ENCODE assay signal across 8 cellular contexts in the genomic region with DNA sequence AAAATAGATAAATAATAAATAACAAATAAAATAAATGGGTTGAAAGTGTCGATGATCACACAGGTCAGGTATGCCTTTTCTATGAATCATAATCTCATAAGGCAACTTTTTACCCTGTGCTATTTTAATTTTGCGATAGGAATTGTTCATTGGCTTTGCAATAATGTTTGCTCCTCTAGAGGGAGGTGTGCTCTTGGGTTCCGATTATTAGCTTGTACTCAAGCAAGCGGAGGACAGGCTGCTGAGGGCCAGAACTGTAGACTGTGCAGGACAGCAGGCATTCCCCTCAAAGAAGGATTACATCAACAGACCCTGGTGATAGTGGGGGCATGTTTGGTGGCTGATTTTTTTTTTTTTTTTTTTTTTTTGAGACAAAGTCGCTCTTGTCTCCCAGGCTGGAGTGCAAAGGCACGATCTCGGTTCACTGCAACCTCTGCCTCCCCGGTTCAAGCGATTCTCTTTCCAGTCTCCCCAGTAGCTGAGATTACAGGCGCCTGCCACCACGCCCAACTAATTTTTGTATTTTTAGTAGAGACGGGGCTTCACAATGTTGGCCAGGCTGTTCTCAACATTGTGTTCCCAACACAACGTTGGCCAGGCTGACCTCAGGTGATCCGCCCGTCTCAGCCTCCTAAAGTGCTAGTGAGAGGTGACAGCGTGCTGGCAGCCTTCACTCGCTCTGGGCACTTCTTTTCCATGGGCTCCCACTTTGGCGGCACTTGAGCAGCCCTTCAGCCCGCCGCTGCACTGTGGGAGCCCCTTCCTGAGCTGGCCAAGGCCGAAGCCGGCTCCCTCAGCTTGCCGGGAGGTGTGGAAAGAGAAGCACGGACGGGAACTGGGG. TPM values are rescaled to one million over a fixed set of nuclear protein-coding genes. Genes with fewer than 3 reads are reported as not detected.
DNase-seq lines count a peak whose midpoint lies in the region; ATAC-seq and TF ChIP-seq lines count a peak whose summit lies in the region.

No MANE protein-coding gene starts in this region.

- H3K4me2 ChIP-seq in IMR-90 (ENCODE audit: low read depth, low read length), result no peak overlapping the region

- in situ Hi-C loops in IMR-90 (cut with MboI; ENCODE audit: low sequenced_read_pairs), result no loop called here
- in situ Hi-C loops in astrocyte of the spinal cord (cut with HindIII; ENCODE audit: low sequenced_read_pairs), result no loop called here

- H2AFZ ChIP-seq in IMR-90 (replicated peaks; ENCODE audit: low read length, poor library complexity), result no peak overlapping the region

- H3K9ac ChIP-seq in IMR-90 (ENCODE audit: low read depth, low read length), result no peak overlapping the region

- no peaks in the 10 kb centered on the region for H3K36me3 Mint-ChIP-seq in stimulated activated effector memory CD8-positive, alpha-beta T cell treated with anti-CD3 and anti-CD28 coated beads, Interleukin-12 subunit alpha, Interleukin-12 subunit beta, amount 100 ng/mL, for 72 hours

- DNase-seq in AG09319 (ENCODE audit: extremely low read depth, low read depth), result no peak
- peak; percentile 41 for DNase-seq in IMR-90
- no peak for DNase-seq in astrocyte of the spinal cord (ENCODE audit: low read depth, low spot score)
- DNase-seq in left lobe of liver (ENCODE audit: low spot score), result no peak
- DNase-seq in ecto neural progenitor cell (ENCODE audit: low spot score), result no peak
- DNase-seq in stimulated activated effector memory CD8-positive, alpha-beta T cell treated with anti-CD3 and anti-CD28 coated beads, Interleukin-12 subunit alpha, Interleukin-12 subunit beta, amount 100 ng/mL, for 72 hours (ENCODE audit: low spot score in 2 of 2), result no peak
- DNase-seq in activated T-cell treated with anti-CD3 and anti-CD28 coated beads, Interleukin-2, amount 50 U/mL, for 1 hour, result no peak

- dilution Hi-C loops in IMR-90 (cut with HindIII; ENCODE audit: low sequenced_read_pairs, unreplicated experiment), result no loop called here

- H2AK5ac ChIP-seq in IMR-90 (ENCODE audit: low read depth, low read length), result no peak overlapping the region

- H2AK9ac ChIP-seq in IMR-90 (replicated peaks; ENCODE audit: low read depth, low read length, poor library complexity), result no peak overlapping the region

- H2BK5ac ChIP-seq in IMR-90 (ENCODE audit: low read depth, low read length, poor library complexity, severe bottlenecking), result no peak overlapping the region

- H3K9me3 ChIP-seq in IMR-90 (ENCODE audit: control insufficient read depth, insufficient read depth, low read length), result no peaks in the 10 kb centered on the region

- intact Hi-C loops in IMR-90 (cut with micrococcal nuclease), result no loop called here

- no peak overlapping the region for H3K18ac ChIP-seq in IMR-90 (ENCODE audit: low read depth, low read length)

- peak; percentile 65 for TF ChIP-seq RAD21 in IMR-90 (IDR thresholded peaks at IDR 0.05; ENCODE audit: low read length)

- no peak overlapping the region for H3K23ac ChIP-seq in IMR-90 (ENCODE audit: low read depth, low read length)

- H3K36me3 ChIP-seq in IMR-90 (ENCODE audit: control insufficient read depth, insufficient read depth, low read length), result no peaks in the 10 kb centered on the region

- BruUV-seq in IMR-90 (replicated peaks; lab: Mats Ljungman, UMichigan), result no TSS peak

- no peak overlapping the region for H3K14ac ChIP-seq in IMR-90 (replicated peaks; ENCODE audit: low read depth, low read length)

- H2BK15ac ChIP-seq in IMR-90 (ENCODE audit: low read depth, low read length), result no peak overlapping the region

- H4K20me1 ChIP-seq in IMR-90 (ENCODE audit: insufficient read depth, low read length), result no peaks in the 10 kb centered on the region

- POLR2A ChIA-PET in IMR-90 (lab: Charles Lee; ENCODE audit: unreplicated experiment), result interaction anchor here (0.5 kb wide), 1 partner anchor 15 kb away, joined by 3 read pairs; no protein-coding TSS in a partner anchor

- no peaks in the 10 kb centered on the region; the same call in 1 of the 2 replicates for H3K9me1 ChIP-seq in IMR-90 (ENCODE audit: insufficient read depth, low read length)

- no peak overlapping the region for H3K4ac ChIP-seq in IMR-90 (ENCODE audit: low read depth, low read length)

- H3K27me3 ChIP-seq in IMR-90 (ENCODE audit: control insufficient read depth, insufficient read depth, low read length), result no peaks in the 10 kb centered on the region

- no peak overlapping the region for H2BK20ac ChIP-seq in IMR-90 (ENCODE audit: low read depth, low read length)

- H3K56ac ChIP-seq in IMR-90 (ENCODE audit: extremely low read depth, insufficient read depth, low read length), result no peak overlapping the region

- no peaks in the 10 kb centered on the region for H3K9me3 Mint-ChIP-seq in stimulated activated effector memory CD8-positive, alpha-beta T cell treated with anti-CD3 and anti-CD28 coated beads, Interleukin-12 subunit alpha, Interleukin-12 subunit beta, amount 100 ng/mL, for 72 hours

- H3K4me3 Mint-ChIP-seq in stimulated activated effector memory CD8-positive, alpha-beta T cell treated with anti-CD3 and anti-CD28 coated beads, Interleukin-12 subunit alpha, Interleukin-12 subunit beta, amount 100 ng/mL, for 72 hours, result no peak overlapping the region

- TF ChIP-seq CTCF in AG09319 (IDR thresholded peaks at IDR 0.05; ENCODE audit: low read depth, low read length), result peak; percentile 51
- TF ChIP-seq CTCF in IMR-90 (conservative IDR thresholded peaks at IDR 0.05; ENCODE audit: low read depth, low read length), result peak; percentile 54
- TF ChIP-seq CTCF in astrocyte of the spinal cord (IDR thresholded peaks at IDR 0.05; ENCODE audit: low read depth, low read length), result peak; percentile 46

- no peaks in the 10 kb centered on the region for H3K4me1 Mint-ChIP-seq in stimulated activated effector memory CD8-positive, alpha-beta T cell treated with anti-CD3 and anti-CD28 coated beads, Interleukin-12 subunit alpha, Interleukin-12 subunit beta, amount 100 ng/mL, for 72 hours

- no peak for TF ChIP-seq POLR2A in IMR-90 (IDR thresholded peaks at IDR 0.05; ENCODE audit: low read depth, low read length)

- WGBS in IMR-90 (ENCODE audit: extremely low coverage in 2 of 2, insufficient read length in 1 of 2), 2 experiments, result 89% methylated on average over 8 of the region's 25 CpGs; no CpG with 5 or more reads in 1 of the 2 experiments

- H3K27ac Mint-ChIP-seq in stimulated activated effector memory CD8-positive, alpha-beta T cell treated with anti-CD3 and anti-CD28 coated beads, Interleukin-12 subunit alpha, Interleukin-12 subunit beta, amount 100 ng/mL, for 72 hours, result no peak overlapping the region

- CTCF ChIA-PET in IMR-90 (lab: Yijun Ruan, JAX), result interaction anchor here (0.6 to 1.0 kb wide), 3 partner anchors 20 to 190 kb away, joined by 3 to 4 read pairs (median 3); no protein-coding TSS in a partner anchor

- no peak overlapping the region for H3K4me3 ChIP-seq in IMR-90 (ENCODE audit: insufficient read depth, low read depth, low read length)
- H3K4me3 ChIP-seq in astrocyte of the spinal cord (ENCODE audit: low read depth, low read length), result no peak overlapping the region

- H3K4me1 ChIP-seq in IMR-90 (ENCODE audit: control insufficient read depth, insufficient read depth, low read length), result no peaks in the 10 kb centered on the region

- H4K91ac ChIP-seq in IMR-90 (ENCODE audit: insufficient read depth, low read depth, low read length), result no peak overlapping the region

- H4K5ac ChIP-seq in IMR-90 (ENCODE audit: low read depth, low read length), result no peak overlapping the region

- H3K79me1 ChIP-seq in IMR-90 (ENCODE audit: low read depth in 1 of 2, low read length in 2 of 2), result no peaks in the 10 kb centered on the region

- H2BK120ac ChIP-seq in IMR-90 (ENCODE audit: low read depth, low read length), result no peak overlapping the region

- no peak overlapping the region for H3K27ac ChIP-seq in IMR-90 (ENCODE audit: insufficient read depth, low read length)

- H4K8ac ChIP-seq in IMR-90 (ENCODE audit: low read depth in 2 of 2, low read length in 2 of 2), result no peak overlapping the region

- ATAC-seq in IMR-90 (ENCODE audit: low read depth) (peak; percentile 75), left lobe of liver (peak; percentile 98), GM19463 (IDR thresholded peaks at IDR 0.05; ENCODE audit: unreplicated experiment) (no peak)
- ATAC-seq in stimulated activated effector memory CD8-positive, alpha-beta T cell treated with anti-CD3 and anti-CD28 coated beads, Interleukin-12 subunit alpha, Interleukin-12 subunit beta, amount 100 ng/mL, for 72 hours, result no peak

TF ChIP-seq in IMR-90, 13 proteins besides CTCF, POLR2A, EP300 and RAD21:
- TF ChIP-seq RCOR1 (IDR thresholded peaks at IDR 0.05; ENCODE audit: insufficient replicate concordance, low read length) (no peak), MAZ (IDR thresholded peaks at IDR 0.05; ENCODE audit: borderline replicate concordance, low read depth, low read length) (no peak), NFE2L2 (IDR thresholded peaks at IDR 0.05; ENCODE audit: low read depth, low read length) (no peak), CHD1 (IDR thresholded peaks at IDR 0.05; ENCODE audit: low read depth, low read length) (no peak), SMC3 (IDR thresholded peaks at IDR 0.05; ENCODE audit: low read depth, low read length) (peak; percentile 51), BHLHE40 (IDR thresholded peaks at IDR 0.05; ENCODE audit: low read depth, low read length) (no peak), MAFK (IDR thresholded peaks at IDR 0.05; ENCODE audit: low read depth, low read length) (no peak)
- TF ChIP-seq, protein P1, sequence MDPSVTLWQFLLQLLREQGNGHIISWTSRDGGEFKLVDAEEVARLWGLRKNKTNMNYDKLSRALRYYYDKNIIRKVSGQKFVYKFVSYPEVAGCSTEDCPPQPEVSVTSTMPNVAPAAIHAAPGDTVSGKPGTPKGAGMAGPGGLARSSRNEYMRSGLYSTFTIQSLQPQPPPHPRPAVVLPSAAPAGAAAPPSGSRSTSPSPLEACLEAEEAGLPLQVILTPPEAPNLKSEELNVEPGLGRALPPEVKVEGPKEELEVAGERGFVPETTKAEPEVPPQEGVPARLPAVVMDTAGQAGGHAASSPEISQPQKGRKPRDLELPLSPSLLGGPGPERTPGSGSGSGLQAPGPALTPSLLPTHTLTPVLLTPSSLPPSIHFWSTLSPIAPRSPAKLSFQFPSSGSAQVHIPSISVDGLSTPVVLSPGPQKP (IDR thresholded peaks at IDR 0.05; ENCODE audit: borderline replicate concordance, low read depth, low read length), result no peak

RNA-seq across cellular contexts. Expression of a gene that starts 35.6 kb away (rescaled TPM):
- total RNA-seq in IMR-90 (2012; rRNA removed), result 17.0 and 27.2 TPM in 2 replicates
- 14.2 and 17.8 TPM in 2 replicates for polyA plus RNA-seq in IMR-90 (2012; rRNA removed)
- polyA plus RNA-seq in IMR-90 (2012; cell fraction: cytosol; rRNA removed), result 5.8 and 10.2 TPM in 2 replicates
- 10.8 and 22.4 TPM in 2 replicates for polyA plus RNA-seq in IMR-90 (2012; cell fraction: nucleus; rRNA removed; ENCODE audit: low replicate concordance)
- 4.4 TPM for total RNA-seq in left lobe of liver

RNA-seq across cellular contexts. Expression of a gene that starts 35.6 kb away (rescaled TPM):
- total RNA-seq in IMR-90 (2012; rRNA removed), result under 0.01 TPM in 1 of 2 replicates, not detected in the other
- not detected in 2 replicates for polyA plus RNA-seq in IMR-90 (2012; rRNA removed)
- not detected in 2 replicates for polyA plus RNA-seq in IMR-90 (2012; cell fraction: cytosol; rRNA removed)
- not detected in 2 replicates for polyA plus RNA-seq in IMR-90 (2012; cell fraction: nucleus; rRNA removed; ENCODE audit: low replicate concordance)
- 0.05 TPM for total RNA-seq in left lobe of liver

Comparison
In these comparisons a context has a peak if more than half of its experiments do, and no peak if none do; other contexts are left out.
1. ATAC-seq: peak in IMR-90 (single experiment) and left lobe of liver (single experiment); none in stimulated activated effector memory CD8-positive, alpha-beta T cell treated with anti-CD3 and anti-CD28 coated beads, Interleukin-12 subunit alpha, Interleukin-12 subunit beta, amount 100 ng/mL, for 72 hours (single experiment) and GM19463 (single experiment).
2. Peak in every context shown above with its lines, with median percentiles within 50 percentile points of each other: CTCF ChIP-seq.